ENCODE assay signal across 20 cellular contexts in genomic region chr1:1042831-1043230, GRCh38. TPM values are rescaled to one million over a fixed set of nuclear protein-coding genes. Genes with fewer than 3 reads are reported as not detected.
DNase-seq lines count a peak whose midpoint lies in the region; ATAC-seq, FAIRE-seq and TF ChIP-seq lines count a peak whose summit lies in the region.
"Had no signal": no experiment of that assay in that cellular context is flagged by ENCODE, and none has a peak within 500 bp of the region (broad histone marks: within the 10 kb centered on the region; RNA-seq: fewer than 3 reads in every experiment).

No MANE protein-coding gene starts in this region.

- in situ Hi-C loops in HepG2 (cut with HindIII; ENCODE audit: extremely low pct_ligation_motif_present, low pct_unique_long_range_greater_than_20kb), result no loop called here
- in situ Hi-C loops in K562 (cut with MboI), result no loop called here

- H3K27ac ChIP-seq in HepG2 (ENCODE audit: extremely low read length, insufficient read depth, low read length), result no peak overlapping the region
- no peak overlapping the region for H3K27ac ChIP-seq in right lobe of liver
- no peak overlapping the region for H3K27ac ChIP-seq in K562 (ENCODE audit: extremely low read depth, low read depth, low read length)
- no peak overlapping the region for H3K27ac ChIP-seq in left ventricle myocardium inferior (replicated peaks)
- H3K27ac ChIP-seq: GM23248 had no signal

- H2AFZ ChIP-seq in HepG2 (ENCODE audit: low read length) (no peak overlapping the region), K562 (ENCODE audit: low read depth, low read length) (no peak overlapping the region)
- H2AFZ ChIP-seq: GM23248 had no signal

- no peak for TF ChIP-seq EP300 in HepG2 (IDR thresholded peaks at IDR 0.05; ENCODE audit: low read depth in 2 of 2, low read length in 2 of 2)
- TF ChIP-seq EP300 in HepG2 (CRISPR knock-in tag; IDR thresholded peaks at IDR 0.05; ENCODE audit: borderline replicate concordance), result no peak
- TF ChIP-seq EP300 in K562 (IDR thresholded peaks at IDR 0.05; ENCODE audit: low read length), result no peak

- no peak for FAIRE-seq in HepG2 (lab: Jason Lieb, UNC)
- no peak for FAIRE-seq in K562 (lab: Jason Lieb, UNC)
- FAIRE-seq: A204.1, GM12878 had no signal

- POLR2A ChIA-PET in HepG2 (lab: Yijun Ruan, JAX) (no interaction called here), K562 (lab: Yijun Ruan, JAX) (no interaction called here)

- CTCF ChIA-PET in HepG2 (lab: Yijun Ruan, JAX; ENCODE audit: low intra/inter-chr PET ratio, low total read pairs) (no interaction called here), K562 (lab: Yijun Ruan, JAX; ENCODE audit: low intra/inter-chr PET ratio) (no interaction called here)

- peaks cover 1% of the 10 kb centered on the region for H3K36me3 Mint-ChIP-seq in memory B cell
- H3K36me3 Mint-ChIP-seq: CD4-positive, alpha-beta memory T cell had no signal

- DNase-seq in HepG2 (ENCODE audit: low spot score) (no peak), right lobe of liver (no peak), K562 (ENCODE audit: extremely low read depth in 1 of 4, low spot score in 3 of 4) (no peak), memory B cell (ENCODE audit: low spot score in 2 of 2) (no peak), NAMALWA (ENCODE audit: low spot score) (no peak), HuH-7 (ENCODE audit: low spot score) (no peak), left ventricle myocardium inferior (no peak)
- DNase-seq: CD4-positive, alpha-beta memory T cell; GM23248; HCEC 1CT; KBM-7; NCI-H1105 treated with DMSO at 0.1 percent for 48 hours; NCI-H1694 treated with DMSO at 0.1 percent for 48 hours; NCI-H510A treated with DMSO at 0.1 percent for 48 hours; NCI-H774; SHP77 treated with DMSO at 0.1 percent for 48 hours had no signal

- H3K4me3 ChIP-seq in HepG2 (replicated peaks in 1 of 3; ENCODE audit: insufficient read depth in 1 of 3, low read depth in 2 of 3, low read length in 3 of 3) (no peak overlapping the region), right lobe of liver (no peak overlapping the region), K562 (no peak overlapping the region), left ventricle myocardium inferior (no peak overlapping the region)
- H3K4me3 ChIP-seq: GM12878, GM23248 had no signal

- H3K36me3 ChIP-seq in HepG2 (replicated peaks in 1 of 2; ENCODE audit: control insufficient read depth in 1 of 2, insufficient read depth in 2 of 2, low read length in 2 of 2), result peaks cover 39 to 68% of the 10 kb centered on the region in 2 experiments; a peak in 4 of 5 replicates
- H3K36me3 ChIP-seq in right lobe of liver, result peaks cover 0 to 2% (median 0%) of the 10 kb centered on the region in 4 donors
- peaks cover 65% of the 10 kb centered on the region; the same call in 2 of the 3 replicates for H3K36me3 ChIP-seq in K562 (ENCODE audit: control insufficient read depth, insufficient read depth, low read length)
- H3K36me3 ChIP-seq in left ventricle myocardium inferior, result peaks cover 33% of the 10 kb centered on the region

- no peaks in the 10 kb centered on the region for H3K9me1 ChIP-seq in K562 (ENCODE audit: control insufficient read depth, insufficient read depth, low read length)

- 99% methylated on average over 10 of the region's 11 CpGs for WGBS in HepG2 (ENCODE audit: low lambda C conversion rate)
- WGBS in right lobe of liver (ENCODE audit: insufficient coverage, low coverage, low lambda C conversion rate, missing lambda C conversion rate), result no CpG with 5 or more reads among the region's 11 CpGs
- 93% methylated on average over 9 of the region's 11 CpGs for WGBS in K562 (ENCODE audit: insufficient coverage, low coverage, missing lambda C conversion rate)

- peaks cover 17% of the 10 kb centered on the region for H3K4me1 Mint-ChIP-seq in memory B cell

- intact Hi-C loops in HepG2 (cut with micrococcal nuclease; ENCODE audit: unreplicated experiment) (no loop called here), right lobe of liver (cut with DNase I) (no loop called here), K562 (cut with micrococcal nuclease) (no loop called here), left ventricle myocardium inferior (cut with micrococcal nuclease) (no loop called here)

- TF ChIP-seq CTCF in HepG2 (CRISPR knock-in tag; IDR thresholded peaks at IDR 0.05) (no peak), right lobe of liver (IDR thresholded peaks at IDR 0.05) (no peak), K562 (IDR thresholded peaks at IDR 0.05 in 2 of 3, conservative IDR thresholded peaks at IDR 0.05 in 1 of 3; ENCODE audit: insufficient read depth in 2 of 3, low read depth in 1 of 3, low read length in 3 of 3) (no peak), left ventricle myocardium inferior (IDR thresholded peaks at IDR 0.05; ENCODE audit: borderline replicate concordance) (no peak)

- H3K9ac ChIP-seq in HepG2 (ENCODE audit: insufficient read depth, low read depth, low read length) (no peak overlapping the region), K562 (ENCODE audit: insufficient read depth in 1 of 2, low read depth in 2 of 2, low read length in 2 of 2) (peak overlapping the region in 1 of 2 experiments; percentile 28; a peak in 1 of 4 replicates)
- H3K9ac ChIP-seq: GM23248 had no signal

- BruUV-seq in HepG2 (replicated peaks; lab: Mats Ljungman, UMichigan) (no TSS peak), K562 (replicated peaks; lab: Mats Ljungman, UMichigan) (no TSS peak)

- ATAC-seq in HepG2, result no peak
- no peak for ATAC-seq in right lobe of liver
- ATAC-seq in K562, result no peak
- ATAC-seq in memory B cell (ENCODE audit: low read depth), result no peak
- ATAC-seq: GM12878 had no signal

- H3K4me1 ChIP-seq in HepG2 (ENCODE audit: insufficient read depth, low read length), result peaks cover 11% of the 10 kb centered on the region
- H3K4me1 ChIP-seq in right lobe of liver, result peaks cover 0 to 10% (median 5%) of the 10 kb centered on the region in 4 donors
- peaks cover 8 to 75% of the 10 kb centered on the region in 2 experiments; a peak in 4 of 5 replicates for H3K4me1 ChIP-seq in K562 (replicated peaks in 1 of 2; ENCODE audit: control insufficient read depth in 2 of 2, insufficient read depth in 2 of 2, low read length in 2 of 2)
- peaks cover 19% of the 10 kb centered on the region for H3K4me1 ChIP-seq in left ventricle myocardium inferior

- TF ChIP-seq POLR2A in HepG2 (IDR thresholded peaks at IDR 0.05; ENCODE audit: insufficient read depth in 1 of 2, low read depth in 2 of 2, low read length in 2 of 2), result no peak
- no peak for TF ChIP-seq POLR2A in right lobe of liver (IDR thresholded peaks at IDR 0.05)
- no peak for TF ChIP-seq POLR2A in K562 (conservative IDR thresholded peaks at IDR 0.05)

- H3K4me2 ChIP-seq in HepG2 (ENCODE audit: low read depth, low read length) (no peak overlapping the region), K562 (ENCODE audit: insufficient read depth, low read length) (no peak overlapping the region)

- no peak overlapping the region for H3K27ac Mint-ChIP-seq in memory B cell

- H3K27me3 ChIP-seq in HepG2 (ENCODE audit: control insufficient read depth in 1 of 2, insufficient read depth in 2 of 2, low read length in 2 of 2) (no peaks in the 10 kb centered on the region), right lobe of liver (no peaks in the 10 kb centered on the region), K562 (ENCODE audit: control insufficient read depth in 2 of 2, insufficient read depth in 2 of 2, low read length in 2 of 2) (no peaks in the 10 kb centered on the region), left ventricle myocardium inferior (ENCODE audit: low read depth) (peaks cover 10% of the 10 kb centered on the region)

- H4K20me1 ChIP-seq in HepG2 (ENCODE audit: insufficient read depth, low read length), result peaks cover 10% of the 10 kb centered on the region; the same call in 1 of the 2 replicates
- peaks cover 14% of the 10 kb centered on the region for H4K20me1 ChIP-seq in K562 (replicated peaks; ENCODE audit: control insufficient read depth, insufficient read depth, low read length)

- H3K79me2 ChIP-seq in HepG2 (ENCODE audit: insufficient read depth, low read length), result peaks cover 11% of the 10 kb centered on the region
- H3K79me2 ChIP-seq in K562 (ENCODE audit: control insufficient read depth, insufficient read depth, low read length), result no peaks in the 10 kb centered on the region; the same call in 2 of the 3 replicates

- no peaks in the 10 kb centered on the region for H3K9me3 Mint-ChIP-seq in memory B cell

- peaks cover 9% of the 10 kb centered on the region for H3K27me3 Mint-ChIP-seq in memory B cell

- H3K9me3 ChIP-seq in HepG2 (ENCODE audit: low read length) (no peaks in the 10 kb centered on the region), right lobe of liver (no peaks in the 10 kb centered on the region), K562 (replicated peaks; ENCODE audit: control insufficient read depth, insufficient read depth, low read depth, low read length) (no peaks in the 10 kb centered on the region), left ventricle myocardium inferior (replicated peaks) (no peaks in the 10 kb centered on the region)

- H3K4me3 Mint-ChIP-seq in memory B cell, result peak overlapping the region; percentile 39

- no peak for TF ChIP-seq RAD21 in HepG2 (CRISPR knock-in tag; IDR thresholded peaks at IDR 0.05)
- no peak for TF ChIP-seq RAD21 in K562 (CRISPR knock-in tag; conservative IDR thresholded peaks at IDR 0.05 in 1 of 2, IDR thresholded peaks at IDR 0.05 in 1 of 2)

RNA-seq across cellular contexts. Expression of gene AGRN, which starts 22.9 kb away (rescaled TPM):
- total RNA-seq in HepG2 (2016; rRNA removed; fragmentation: Illumina TruSeq; extraction: Trizol), result 7.3 and 29.8 TPM in 2 replicates
- 2.7 and 2.9 TPM in 2 replicates for total RNA-seq in HepG2 (2016; cell fraction: cytosol; rRNA removed; fragmentation: Illumina TruSeq; extraction: Trizol; ENCODE audit: low read depth)
- total RNA-seq in HepG2 (2016; cell fraction: insoluble cytoplasmic fraction; rRNA removed; fragmentation: Illumina TruSeq; extraction: Trizol), result 5.9 and 28.3 TPM in 2 replicates
- 4.9 and 5.0 TPM in 2 replicates for total RNA-seq in HepG2 (2016; cell fraction: membrane; rRNA removed; fragmentation: Illumina TruSeq; extraction: Trizol)
- 36.4 and 50.3 TPM in 2 replicates for total RNA-seq in HepG2 (2016; cell fraction: nucleus; rRNA removed; fragmentation: Illumina TruSeq; extraction: Trizol)
- 65.2 and 82.7 TPM in 2 replicates for polyA plus RNA-seq in HepG2 (2011; rRNA removed)
- 37.7 and 58.0 TPM in 2 replicates for polyA plus RNA-seq in HepG2 (2011; cell fraction: cytosol; rRNA removed)
- polyA plus RNA-seq in HepG2 (2011; cell fraction: nucleus; rRNA removed), result 667 and 906 TPM in 2 replicates
- polyA plus RNA-seq in HepG2 (2012), result 77.8 and 101 TPM in 2 replicates
- polyA plus RNA-seq in HepG2 (2016; cell fraction: cytosol; fragmentation: Illumina TruSeq; extraction: Trizol; ENCODE audit: low read depth), result 1.4 and 1.5 TPM in 2 replicates
- 10.7 and 15.5 TPM in 2 replicates for polyA plus RNA-seq in HepG2 (2016; cell fraction: insoluble cytoplasmic fraction; fragmentation: Illumina TruSeq; extraction: Trizol; ENCODE audit: low read depth)
- 3.2 and 3.6 TPM in 2 replicates for polyA plus RNA-seq in HepG2 (2016; cell fraction: membrane; fragmentation: Illumina TruSeq; extraction: Trizol; ENCODE audit: low read depth)
- 125 and 134 TPM in 2 replicates for polyA plus RNA-seq in HepG2 (2016; cell fraction: nucleus; fragmentation: Illumina TruSeq; extraction: Trizol; ENCODE audit: insufficient read depth, low read depth)
- 23.8 and 86.8 TPM in 2 replicates for polyA minus RNA-seq in HepG2 (2011; rRNA and poly(A)+ RNA removed; ENCODE audit: low replicate concordance)
- polyA minus RNA-seq in HepG2 (2011; cell fraction: cytosol; rRNA and poly(A)+ RNA removed), result 41.3 and 50.7 TPM in 2 replicates
- polyA minus RNA-seq in HepG2 (2011; cell fraction: nucleus; rRNA and poly(A)+ RNA removed), result 80.3 and 86.4 TPM in 2 replicates
- 10 to 100 TPM; 14.2 to 44.5 (median 35.2) TPM for total RNA-seq in right lobe of liver
- total RNA-seq in K562 (2011; cell fraction: chromatin; rRNA removed; ENCODE audit: low replicate concordance), result 268 and 576 TPM in 2 replicates
- 387 and 414 TPM in 2 replicates for total RNA-seq in K562 (2011; cell fraction: nucleolus; rRNA removed)
- total RNA-seq in K562 (2011; cell fraction: nucleoplasm; rRNA removed), result 326 and 377 TPM in 2 replicates
- total RNA-seq in K562 (2014; rRNA removed), result 29.5 and 37.2 TPM in 2 replicates
- 4.5 and 4.9 TPM in 2 replicates for total RNA-seq in K562 (2014; rRNA removed; fragmentation: Illumina TruSeq; extraction: Trizol)
- total RNA-seq in K562 (2015; rRNA removed; fragmentation: Illumina TruSeq; extraction: Trizol), result 12.0 and 13.2 TPM in 2 replicates
- 89.7 and 111 TPM in 2 replicates for total RNA-seq in K562 (2021)
- 18.1 and 39.0 TPM in 2 replicates for polyA plus RNA-seq in K562 (2011; rRNA removed)
- 28.0 and 43.3 TPM in 2 replicates for polyA plus RNA-seq in K562 (2011; cell fraction: cytosol; rRNA removed)
- 483 and 499 TPM in 2 replicates for polyA plus RNA-seq in K562 (2011; cell fraction: nucleus; rRNA removed)
- 66.2 and 73.2 TPM in 2 replicates for polyA plus RNA-seq in K562 (2012)
- 19.2 and 34.8 TPM in 2 replicates for polyA plus RNA-seq in K562 (2014; fragmentation: Illumina TruSeq; extraction: Trizol)
- polyA plus RNA-seq in K562 (2014; fragmentation: Nextera tagmentation; extraction: Ambion mirVana), result under 1 TPM; 0.04 to 0.06 TPM
- 49.3 and 67.7 TPM in 2 replicates for polyA plus RNA-seq in K562 (2014; rRNA removed)
- polyA minus RNA-seq in K562 (2011; rRNA and poly(A)+ RNA removed), result 12.6 and 21.4 TPM in 2 replicates
- polyA minus RNA-seq in K562 (2011; cell fraction: cytosol; rRNA and poly(A)+ RNA removed), result 33.4 and 47.6 TPM in 2 replicates
- polyA minus RNA-seq in K562 (2011; cell fraction: nucleus; rRNA and poly(A)+ RNA removed), result 68.5 and 80.0 TPM in 2 replicates
- 13.0 TPM for total RNA-seq in left ventricle myocardium inferior
- polyA plus RNA-seq: CD4-positive, alpha-beta memory T cell had no signal

RNA-seq across cellular contexts. Expression of gene ISG15, which starts 29.5 kb away (rescaled TPM):
- total RNA-seq in HepG2 (2016; rRNA removed; fragmentation: Illumina TruSeq; extraction: Trizol) (54.9 and 68.4 TPM in 2 replicates), right lobe of liver (10 to 100 TPM; 16.3 to 98.7 (median 26.4) TPM), K562 (2014; rRNA removed) (58.3 and 70.7 TPM in 2 replicates), K562 (2014; rRNA removed; fragmentation: Illumina TruSeq; extraction: Trizol) (0.40 and 0.54 TPM in 2 replicates), K562 (2015; rRNA removed; fragmentation: Illumina TruSeq; extraction: Trizol) (10.8 and 11.6 TPM in 2 replicates), K562 (2021) (31.1 and 32.5 TPM in 2 replicates), left ventricle myocardium inferior (14.5 TPM)
- total RNA-seq in HepG2 (2016; cell fraction: cytosol; rRNA removed; fragmentation: Illumina TruSeq; extraction: Trizol; ENCODE audit: low read depth), result 17.4 and 19.2 TPM in 2 replicates
- 52.2 and 77.4 TPM in 2 replicates for total RNA-seq in HepG2 (2016; cell fraction: insoluble cytoplasmic fraction; rRNA removed; fragmentation: Illumina TruSeq; extraction: Trizol)
- total RNA-seq in HepG2 (2016; cell fraction: membrane; rRNA removed; fragmentation: Illumina TruSeq; extraction: Trizol), result 17.7 and 18.1 TPM in 2 replicates
- 18.3 and 23.3 TPM in 2 replicates for total RNA-seq in HepG2 (2016; cell fraction: nucleus; rRNA removed; fragmentation: Illumina TruSeq; extraction: Trizol)
- polyA plus RNA-seq in HepG2 (2011; rRNA removed) (42.1 and 63.7 TPM in 2 replicates), K562 (2011; rRNA removed) (14.5 and 15.7 TPM in 2 replicates), K562 (2014; fragmentation: Illumina TruSeq; extraction: Trizol) (2.6 and 12.8 TPM in 2 replicates), K562 (2014; fragmentation: Nextera tagmentation; extraction: Ambion mirVana) (10 to 100 TPM in 1 of 2 experiments, 1 to 10 TPM in 1; 7.2 to 12.2 TPM), K562 (2014; rRNA removed) (50.8 and 56.1 TPM in 2 replicates)
- polyA plus RNA-seq in HepG2 (2011; cell fraction: cytosol; rRNA removed), result 49.9 and 81.6 TPM in 2 replicates
- polyA plus RNA-seq in HepG2 (2011; cell fraction: nucleus; rRNA removed), result 24.5 and 32.4 TPM in 2 replicates
- 19.4 and 39.7 TPM in 2 replicates for polyA plus RNA-seq in HepG2 (2012)
- 13.7 and 17.3 TPM in 2 replicates for polyA plus RNA-seq in HepG2 (2016; cell fraction: cytosol; fragmentation: Illumina TruSeq; extraction: Trizol; ENCODE audit: low read depth)
- 47.3 and 49.3 TPM in 2 replicates for polyA plus RNA-seq in HepG2 (2016; cell fraction: insoluble cytoplasmic fraction; fragmentation: Illumina TruSeq; extraction: Trizol; ENCODE audit: low read depth)
- 10.1 and 12.3 TPM in 2 replicates for polyA plus RNA-seq in HepG2 (2016; cell fraction: membrane; fragmentation: Illumina TruSeq; extraction: Trizol; ENCODE audit: low read depth)
- 22.7 and 27.6 TPM in 2 replicates for polyA plus RNA-seq in HepG2 (2016; cell fraction: nucleus; fragmentation: Illumina TruSeq; extraction: Trizol; ENCODE audit: insufficient read depth, low read depth)
- 24.2 and 34.4 TPM in 2 replicates for polyA minus RNA-seq in HepG2 (2011; rRNA and poly(A)+ RNA removed; ENCODE audit: low replicate concordance)
- polyA minus RNA-seq in HepG2 (2011; cell fraction: cytosol; rRNA and poly(A)+ RNA removed), result 11.4 and 13.3 TPM in 2 replicates
- polyA minus RNA-seq in HepG2 (2011; cell fraction: nucleus; rRNA and poly(A)+ RNA removed), result 2.1 and 5.1 TPM in 2 replicates
- 2.7 and 7.4 TPM in 2 replicates for total RNA-seq in K562 (2011; cell fraction: chromatin; rRNA removed; ENCODE audit: low replicate concordance)
- 13.3 and 15.0 TPM in 2 replicates for total RNA-seq in K562 (2011; cell fraction: nucleolus; rRNA removed)
- total RNA-seq in K562 (2011; cell fraction: nucleoplasm; rRNA removed), result 6.9 and 9.5 TPM in 2 replicates
- polyA plus RNA-seq in K562 (2011; cell fraction: cytosol; rRNA removed), result 26.4 and 90.5 TPM in 2 replicates
- 11.7 and 19.4 TPM in 2 replicates for polyA plus RNA-seq in K562 (2011; cell fraction: nucleus; rRNA removed)
- polyA plus RNA-seq in K562 (2012), result 26.7 and 43.1 TPM in 2 replicates
- 1.9 and 3.6 TPM in 2 replicates for polyA minus RNA-seq in K562 (2011; rRNA and poly(A)+ RNA removed)
- 6.9 and 7.5 TPM in 2 replicates for polyA minus RNA-seq in K562 (2011; cell fraction: cytosol; rRNA and poly(A)+ RNA removed)
- 1.9 and 5.0 TPM in 2 replicates for polyA minus RNA-seq in K562 (2011; cell fraction: nucleus; rRNA and poly(A)+ RNA removed)

RNA-seq across cellular contexts. Expression of gene RNF223, which starts 31.3 kb away (rescaled TPM):
- total RNA-seq in HepG2 (2016; rRNA removed; fragmentation: Illumina TruSeq; extraction: Trizol) (not detected in 2 replicates), right lobe of liver (not detected), K562 (2014; rRNA removed) (0.32 TPM in 1 of 2 replicates, not detected in the other), K562 (2014; rRNA removed; fragmentation: Illumina TruSeq; extraction: Trizol) (not detected in 2 replicates), K562 (2015; rRNA removed; fragmentation: Illumina TruSeq; extraction: Trizol) (not detected in 2 replicates), K562 (2021) (not detected in 2 replicates), left ventricle myocardium inferior (not detected)
- total RNA-seq in HepG2 (2016; cell fraction: cytosol; rRNA removed; fragmentation: Illumina TruSeq; extraction: Trizol; ENCODE audit: low read depth), result not detected in 2 replicates
- not detected in 2 replicates for total RNA-seq in HepG2 (2016; cell fraction: insoluble cytoplasmic fraction; rRNA removed; fragmentation: Illumina TruSeq; extraction: Trizol)
- not detected in 2 replicates for total RNA-seq in HepG2 (2016; cell fraction: membrane; rRNA removed; fragmentation: Illumina TruSeq; extraction: Trizol)
- not detected in 2 replicates for total RNA-seq in HepG2 (2016; cell fraction: nucleus; rRNA removed; fragmentation: Illumina TruSeq; extraction: Trizol)
- polyA plus RNA-seq in HepG2 (2011; rRNA removed) (0.03 and 0.05 TPM in 2 replicates), K562 (2011; rRNA removed) (0.04 TPM in 2 replicates), K562 (2014; fragmentation: Illumina TruSeq; extraction: Trizol) (not detected in 2 replicates), K562 (2014; fragmentation: Nextera tagmentation; extraction: Ambion mirVana) (not detected), K562 (2014; rRNA removed) (not detected in 2 replicates)
- polyA plus RNA-seq in HepG2 (2011; cell fraction: cytosol; rRNA removed), result 0.04 TPM in 1 of 2 replicates, not detected in the other
- polyA plus RNA-seq in HepG2 (2011; cell fraction: nucleus; rRNA removed), result not detected in 2 replicates
- polyA plus RNA-seq in HepG2 (2012), result 0.07 and 0.08 TPM in 2 replicates
- polyA plus RNA-seq in HepG2 (2016; cell fraction: cytosol; fragmentation: Illumina TruSeq; extraction: Trizol; ENCODE audit: low read depth), result not detected in 2 replicates
- not detected in 2 replicates for polyA plus RNA-seq in HepG2 (2016; cell fraction: insoluble cytoplasmic fraction; fragmentation: Illumina TruSeq; extraction: Trizol; ENCODE audit: low read depth)
- not detected in 2 replicates for polyA plus RNA-seq in HepG2 (2016; cell fraction: membrane; fragmentation: Illumina TruSeq; extraction: Trizol; ENCODE audit: low read depth)
- polyA plus RNA-seq in HepG2 (2016; cell fraction: nucleus; fragmentation: Illumina TruSeq; extraction: Trizol; ENCODE audit: insufficient read depth, low read depth), result not detected in 2 replicates
- polyA minus RNA-seq in HepG2 (2011; rRNA and poly(A)+ RNA removed; ENCODE audit: low replicate concordance), result 2.1 TPM in 1 of 2 replicates, not detected in the other
- polyA minus RNA-seq in HepG2 (2011; cell fraction: cytosol; rRNA and poly(A)+ RNA removed), result not detected in 2 replicates
- 0.26 TPM in 1 of 2 replicates, not detected in the other for polyA minus RNA-seq in HepG2 (2011; cell fraction: nucleus; rRNA and poly(A)+ RNA removed)
- 0.35 TPM in 1 of 2 replicates, not detected in the other for total RNA-seq in K562 (2011; cell fraction: chromatin; rRNA removed; ENCODE audit: low replicate concordance)
- 0.17 TPM in 1 of 2 replicates, not detected in the other for total RNA-seq in K562 (2011; cell fraction: nucleolus; rRNA removed)
- total RNA-seq in K562 (2011; cell fraction: nucleoplasm; rRNA removed), result not detected in 2 replicates
- polyA plus RNA-seq in K562 (2011; cell fraction: cytosol; rRNA removed), result 0.04 and 0.06 TPM in 2 replicates
- 0.06 and 0.07 TPM in 2 replicates for polyA plus RNA-seq in K562 (2011; cell fraction: nucleus; rRNA removed)
- 0.04 and 0.11 TPM in 2 replicates for polyA plus RNA-seq in K562 (2012)
- polyA minus RNA-seq in K562 (2011; rRNA and poly(A)+ RNA removed), result not detected in 2 replicates
- polyA minus RNA-seq in K562 (2011; cell fraction: cytosol; rRNA and poly(A)+ RNA removed), result not detected in 2 replicates
- polyA minus RNA-seq in K562 (2011; cell fraction: nucleus; rRNA and poly(A)+ RNA removed), result 0.13 and 0.22 TPM in 2 replicates
- total RNA-seq: CD4-positive, alpha-beta memory T cell; GM23248; OCI-LY7 had no signal
- polyA plus RNA-seq: BJ; CD4-positive, alpha-beta memory T cell; GM12878; GM23248 had no signal

RNA-seq across cellular contexts. Expression of gene HES4, which starts 42.9 kb away (rescaled TPM):
- total RNA-seq in HepG2 (2016; rRNA removed; fragmentation: Illumina TruSeq; extraction: Trizol) (4.4 and 8.8 TPM in 2 replicates), right lobe of liver (10 to 100 TPM in 2 of 6 experiments, 1 to 10 TPM in 4; 1.6 to 21.5 (median 5.2) TPM), K562 (2014; rRNA removed) (41.4 and 49.2 TPM in 2 replicates), K562 (2014; rRNA removed; fragmentation: Illumina TruSeq; extraction: Trizol) (0.25 TPM in 1 of 2 replicates, not detected in the other), K562 (2015; rRNA removed; fragmentation: Illumina TruSeq; extraction: Trizol) (1.9 TPM in 2 replicates), K562 (2021) (40.5 and 44.3 TPM in 2 replicates), left ventricle myocardium inferior (34.0 TPM)
- total RNA-seq in HepG2 (2016; cell fraction: cytosol; rRNA removed; fragmentation: Illumina TruSeq; extraction: Trizol; ENCODE audit: low read depth), result 16.5 and 25.5 TPM in 2 replicates
- 3.4 and 7.9 TPM in 2 replicates for total RNA-seq in HepG2 (2016; cell fraction: insoluble cytoplasmic fraction; rRNA removed; fragmentation: Illumina TruSeq; extraction: Trizol)
- 13.5 and 18.3 TPM in 2 replicates for total RNA-seq in HepG2 (2016; cell fraction: membrane; rRNA removed; fragmentation: Illumina TruSeq; extraction: Trizol)
- total RNA-seq in HepG2 (2016; cell fraction: nucleus; rRNA removed; fragmentation: Illumina TruSeq; extraction: Trizol), result 6.5 and 8.0 TPM in 2 replicates
- polyA plus RNA-seq in HepG2 (2011; rRNA removed) (10.6 and 17.6 TPM in 2 replicates), K562 (2011; rRNA removed) (5.3 and 10.4 TPM in 2 replicates), K562 (2014; fragmentation: Illumina TruSeq; extraction: Trizol) (0.21 and 0.61 TPM in 2 replicates), K562 (2014; fragmentation: Nextera tagmentation; extraction: Ambion mirVana) (not detected), K562 (2014; rRNA removed) (33.7 and 43.7 TPM in 2 replicates)
- polyA plus RNA-seq in HepG2 (2011; cell fraction: cytosol; rRNA removed), result 11.6 and 28.6 TPM in 2 replicates
- 190 and 210 TPM in 2 replicates for polyA plus RNA-seq in HepG2 (2011; cell fraction: nucleus; rRNA removed)
- 4.3 and 7.0 TPM in 2 replicates for polyA plus RNA-seq in HepG2 (2012)
- polyA plus RNA-seq in HepG2 (2016; cell fraction: cytosol; fragmentation: Illumina TruSeq; extraction: Trizol; ENCODE audit: low read depth), result 17.0 and 22.1 TPM in 2 replicates
- 4.5 and 6.0 TPM in 2 replicates for polyA plus RNA-seq in HepG2 (2016; cell fraction: insoluble cytoplasmic fraction; fragmentation: Illumina TruSeq; extraction: Trizol; ENCODE audit: low read depth)
- 10.6 and 11.4 TPM in 2 replicates for polyA plus RNA-seq in HepG2 (2016; cell fraction: membrane; fragmentation: Illumina TruSeq; extraction: Trizol; ENCODE audit: low read depth)
- polyA plus RNA-seq in HepG2 (2016; cell fraction: nucleus; fragmentation: Illumina TruSeq; extraction: Trizol; ENCODE audit: insufficient read depth, low read depth), result 16.1 and 18.4 TPM in 2 replicates
- 2.2 and 6.1 TPM in 2 replicates for polyA minus RNA-seq in HepG2 (2011; rRNA and poly(A)+ RNA removed; ENCODE audit: low replicate concordance)
- 6.4 and 8.5 TPM in 2 replicates for polyA minus RNA-seq in HepG2 (2011; cell fraction: cytosol; rRNA and poly(A)+ RNA removed)
- polyA minus RNA-seq in HepG2 (2011; cell fraction: nucleus; rRNA and poly(A)+ RNA removed), result 4.6 and 8.9 TPM in 2 replicates
- total RNA-seq in K562 (2011; cell fraction: chromatin; rRNA removed; ENCODE audit: low replicate concordance), result 5.7 and 23.9 TPM in 2 replicates
- total RNA-seq in K562 (2011; cell fraction: nucleolus; rRNA removed), result 54.5 and 57.7 TPM in 2 replicates
- 14.9 and 19.0 TPM in 2 replicates for total RNA-seq in K562 (2011; cell fraction: nucleoplasm; rRNA removed)
- 18.6 and 66.9 TPM in 2 replicates for polyA plus RNA-seq in K562 (2011; cell fraction: cytosol; rRNA removed)
- 86.7 and 173 TPM in 2 replicates for polyA plus RNA-seq in K562 (2011; cell fraction: nucleus; rRNA removed)
- 8.3 and 15.7 TPM in 2 replicates for polyA plus RNA-seq in K562 (2012)
- 0.21 TPM in 1 of 2 replicates, not detected in the other for polyA minus RNA-seq in K562 (2011; rRNA and poly(A)+ RNA removed)
- 3.6 and 11.6 TPM in 2 replicates for polyA minus RNA-seq in K562 (2011; cell fraction: cytosol; rRNA and poly(A)+ RNA removed)
- 7.2 and 11.6 TPM in 2 replicates for polyA minus RNA-seq in K562 (2011; cell fraction: nucleus; rRNA and poly(A)+ RNA removed)
- total RNA-seq: CD4-positive, alpha-beta memory T cell; OCI-LY7 had no signal

Comparison
In these comparisons a context has a peak if more than half of its experiments do, and no peak if none do; other contexts are left out.
1. Of the 241 proteins assayed by ChIP-seq in both HepG2 and K562: peak only in HepG2: none; only in K562: POLR2G; in both: ZBTB33; in neither: 239.